In the genomic region with DNA sequence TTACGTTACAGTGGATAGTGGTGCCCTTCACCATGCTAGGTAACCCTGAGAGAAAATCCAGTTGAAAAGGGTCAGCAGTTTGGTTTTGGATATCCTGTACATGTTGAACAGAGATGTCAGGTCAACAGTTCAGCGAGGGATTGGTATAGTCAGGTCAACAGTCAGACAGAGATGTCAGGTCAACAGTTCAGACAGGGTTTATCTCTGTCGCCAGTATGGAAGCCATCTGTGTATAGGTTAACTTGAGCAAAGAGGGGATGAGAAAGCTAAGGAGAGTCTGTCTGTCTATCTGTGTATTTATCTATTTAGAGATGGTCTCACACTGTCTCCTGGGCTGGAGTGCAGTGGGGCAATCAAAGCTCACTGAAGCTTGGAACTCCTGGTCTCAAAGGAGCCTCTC, we compare ENCODE assay signal across 30 cellular contexts. TPM values are rescaled to one million over a fixed set of nuclear protein-coding genes. Genes with fewer than 3 reads are reported as not detected.
A peak's percentile ranks its signal among the peaks of the same experiment; 100 is the strongest.
DNase-seq lines count a peak whose midpoint lies in the region; ATAC-seq, FAIRE-seq and TF ChIP-seq lines count a peak whose summit lies in the region.
"Had no signal": no experiment of that assay in that cellular context is flagged by ENCODE, and none has a peak within 500 bp of the region (broad histone marks: within the 10 kb centered on the region; RNA-seq: fewer than 3 reads in every experiment).

No MANE protein-coding gene starts in this region.

- H3K79me2 ChIP-seq in K562 (ENCODE audit: control insufficient read depth, insufficient read depth, low read length), result no peaks in the 10 kb centered on the region
- H3K79me2 ChIP-seq in endothelial cell of umbilical vein (ENCODE audit: control insufficient read depth, insufficient read depth, low read length), result no peaks in the 10 kb centered on the region
- H3K79me2 ChIP-seq in neural progenitor cell (ENCODE audit: low read depth), result no peaks in the 10 kb centered on the region

- peak overlapping the region; percentile 39 for H3K4me3 Mint-ChIP-seq in neural progenitor cell
- H3K4me3 Mint-ChIP-seq in activated T-helper 2 cell treated with anti-CD3 and anti-CD28 coated beads, Interferon-gamma antibody, Interleukin-2, Interleukin-4, amounts not matched to agents 10 μg/mL and 5 μg/mL and 100 μg/mL, durations not matched to agents 14 hours and 24 hours and 36 hours (ENCODE audit: low read depth), result no peak overlapping the region
- H3K4me3 Mint-ChIP-seq: CD14-positive monocyte; CD4-positive, alpha-beta memory T cell; CD4-positive, CD25-positive, alpha-beta regulatory T cell; CD8-positive, alpha-beta memory T cell had no signal

- CTCF ChIA-PET in K562 (lab: Yijun Ruan, JAX; ENCODE audit: low intra/inter-chr PET ratio) (no interaction called here), endothelial cell of umbilical vein (lab: Charles Lee) (interaction anchor here (1.1 kb wide), 1 partner anchor 20 kb away, joined by 3 read pairs; no protein-coding TSS in a partner anchor)

- POLR2A ChIA-PET in K562 (lab: Yijun Ruan, JAX) (interaction anchor here (0.6 to 1.2 kb wide), 7 partner anchors 8 to 928 kb away, joined by 3 to 4 read pairs (median 3); a partner anchor contains a TSS), endothelial cell of umbilical vein (lab: Charles Lee) (no interaction called here)

- H3K36me3 Mint-ChIP-seq in neural progenitor cell, result peaks cover 28% of the 10 kb centered on the region
- H3K36me3 Mint-ChIP-seq in activated T-helper 2 cell treated with anti-CD3 and anti-CD28 coated beads, Interferon-gamma antibody, Interleukin-2, Interleukin-4, amounts not matched to agents 10 μg/mL and 5 μg/mL and 100 μg/mL, durations not matched to agents 14 hours and 24 hours and 36 hours (ENCODE audit: low read depth), result peaks cover 66% of the 10 kb centered on the region

- H3K9me1 ChIP-seq in K562 (ENCODE audit: control insufficient read depth, insufficient read depth, low read length) (no peaks in the 10 kb centered on the region), endothelial cell of umbilical vein (replicated peaks; ENCODE audit: control insufficient read depth, extremely low read depth, insufficient read depth, low read length) (no peaks in the 10 kb centered on the region)

- WGBS in K562 (ENCODE audit: insufficient coverage, low coverage, missing lambda C conversion rate), result 44% methylated on average over 3 of the region's 3 CpGs
- WGBS in psoas muscle, 3 donors, result 94 to 98% (median 95%) methylated on average over 3 of the region's 3 CpGs

- H2AFZ ChIP-seq in K562 (ENCODE audit: low read depth, low read length) (no peak overlapping the region), endothelial cell of umbilical vein (ENCODE audit: low read depth, low read length) (no peak overlapping the region), neural progenitor cell (replicated peaks) (no peak overlapping the region)

- in situ Hi-C loops in K562 (cut with MboI), result no loop called here

- intact Hi-C loops in K562 (cut with micrococcal nuclease), result no loop called here
- intact Hi-C loops in endothelial cell of umbilical vein (cut with micrococcal nuclease), result no loop called here
- intact Hi-C loops in activated T-helper 2 cell treated with anti-CD3 and anti-CD28 coated beads, Interferon-gamma antibody, Interleukin-2, Interleukin-4, amounts not matched to agents 10 μg/mL and 5 μg/mL and 100 μg/mL, durations not matched to agents 14 hours and 24 hours and 36 hours (cut with micrococcal nuclease), result no loop called here
- intact Hi-C loops in psoas muscle (cut with DNase I), result no loop called here

- peak in 2 of 4 experiments; percentile 34 to 40 for DNase-seq in K562 (ENCODE audit: extremely low read depth in 1 of 4, low spot score in 3 of 4)
- DNase-seq in endothelial cell of umbilical vein (ENCODE audit: low read depth, low spot score), result no peak
- DNase-seq in neural progenitor cell (ENCODE audit: low spot score), result no peak
- DNase-seq in activated T-helper 2 cell treated with anti-CD3 and anti-CD28 coated beads, Interferon-gamma antibody, Interleukin-2, Interleukin-4, amounts not matched to agents 10 μg/mL and 5 μg/mL and 100 μg/mL, durations not matched to agents 14 hours and 24 hours and 36 hours (ENCODE audit: low spot score), result no peak
- DNase-seq in psoas muscle, result no peak
- DNase-seq in ureter (ENCODE audit: low spot score), result no peak
- DNase-seq in iPS-NIHi7 (ENCODE audit: extremely low spot score), result no peak
- DNase-seq: 8988T; ACHN; BE2C; C1 segment of cervical spinal cord; CD4-positive, alpha-beta memory T cell; CD4-positive, CD25-positive, alpha-beta regulatory T cell; CD8-positive, alpha-beta memory T cell; COR-L47; DMS 273 treated with DMSO at 0.1 percent for 48 hours; DMS153; DMS53; DMS79; DND-41; EL; GDM1 had no signal

- no peak overlapping the region for H3K27ac ChIP-seq in K562 (ENCODE audit: extremely low read depth, low read depth, low read length)
- H3K27ac ChIP-seq in endothelial cell of umbilical vein (ENCODE audit: insufficient read depth, low read depth, low read length), result no peak overlapping the region
- no peak overlapping the region for H3K27ac ChIP-seq in neural progenitor cell
- no peak overlapping the region for H3K27ac ChIP-seq in psoas muscle
- H3K27ac ChIP-seq: BLaER1 had no signal

- H3K4me2 ChIP-seq in K562 (ENCODE audit: insufficient read depth, low read length), result no peak overlapping the region
- no peak overlapping the region for H3K4me2 ChIP-seq in endothelial cell of umbilical vein (ENCODE audit: insufficient read depth, low read length)
- H3K4me2 ChIP-seq in neural progenitor cell, result no peak overlapping the region
- H3K4me2 ChIP-seq: BLaER1 had no signal

- H3K9me3 ChIP-seq in K562 (replicated peaks; ENCODE audit: control insufficient read depth, insufficient read depth, low read depth, low read length) (no peaks in the 10 kb centered on the region), endothelial cell of umbilical vein (replicated peaks; ENCODE audit: control insufficient read depth, insufficient read depth, low read length) (no peaks in the 10 kb centered on the region), neural progenitor cell (ENCODE audit: low read depth) (no peaks in the 10 kb centered on the region), psoas muscle (no peaks in the 10 kb centered on the region)
- H3K9me3 ChIP-seq: BE2C, BLaER1 had no signal

- TF ChIP-seq EP300 in K562 (IDR thresholded peaks at IDR 0.05; ENCODE audit: low read length), result no peak

- ATAC-seq in K562 (peak; percentile 62), psoas muscle (no peak)
- ATAC-seq: GM12878 had no signal

- no peak overlapping the region for H3K27ac Mint-ChIP-seq in neural progenitor cell
- H3K27ac Mint-ChIP-seq in activated T-helper 2 cell treated with anti-CD3 and anti-CD28 coated beads, Interferon-gamma antibody, Interleukin-2, Interleukin-4, amounts not matched to agents 10 μg/mL and 5 μg/mL and 100 μg/mL, durations not matched to agents 14 hours and 24 hours and 36 hours, result no peak overlapping the region
- H3K27ac Mint-ChIP-seq: CD4-positive, CD25-positive, alpha-beta regulatory T cell had no signal

- no TSS peak for BruUV-seq in K562 (replicated peaks; lab: Mats Ljungman, UMichigan)
- no TSS peak for BruUV-seq in endothelial cell of umbilical vein (replicated peaks; lab: Mats Ljungman, UMichigan)

- H3K36me3 ChIP-seq in K562 (ENCODE audit: control insufficient read depth, insufficient read depth, low read length), result peaks cover 81% of the 10 kb centered on the region
- peaks cover 10 to 17% of the 10 kb centered on the region in 2 experiments for H3K36me3 ChIP-seq in endothelial cell of umbilical vein (ENCODE audit: control insufficient read depth in 2 of 2, extremely low read depth in 1 of 2, insufficient read depth in 2 of 2, low read length in 2 of 2)
- peaks cover 3% of the 10 kb centered on the region for H3K36me3 ChIP-seq in neural progenitor cell
- peaks cover 2 to 96% of the 10 kb centered on the region in 2 donors for H3K36me3 ChIP-seq in psoas muscle (ENCODE audit: insufficient read depth in 1 of 2, low read depth in 1 of 2)
- H3K36me3 ChIP-seq: BE2C had no signal

- H3K4me1 Mint-ChIP-seq in neural progenitor cell, result no peaks in the 10 kb centered on the region
- no peaks in the 10 kb centered on the region for H3K4me1 Mint-ChIP-seq in activated T-helper 2 cell treated with anti-CD3 and anti-CD28 coated beads, Interferon-gamma antibody, Interleukin-2, Interleukin-4, amounts not matched to agents 10 μg/mL and 5 μg/mL and 100 μg/mL, durations not matched to agents 14 hours and 24 hours and 36 hours (ENCODE audit: low read depth)
- H3K4me1 Mint-ChIP-seq: CD14-positive monocyte; CD8-positive, alpha-beta memory T cell had no signal

- H3K4me1 ChIP-seq in K562 (replicated peaks in 1 of 2; ENCODE audit: control insufficient read depth in 2 of 2, insufficient read depth in 2 of 2, low read length in 2 of 2), result 0 out of 5 replicates have a peak, but pooled peaks cover 0 to 3% of the 10 kb centered on the region in 2 experiments
- no peaks in the 10 kb centered on the region for H3K4me1 ChIP-seq in endothelial cell of umbilical vein (ENCODE audit: control insufficient read depth, extremely low read depth, insufficient read depth, low read length)
- H3K4me1 ChIP-seq in neural progenitor cell, result no peaks in the 10 kb centered on the region
- no peaks in the 10 kb centered on the region for H3K4me1 ChIP-seq in psoas muscle
- H3K4me1 ChIP-seq: BE2C had no signal

- H3K27me3 ChIP-seq in K562 (ENCODE audit: control insufficient read depth in 2 of 2, insufficient read depth in 2 of 2, low read length in 2 of 2), result no peaks in the 10 kb centered on the region
- H3K27me3 ChIP-seq in endothelial cell of umbilical vein (ENCODE audit: control insufficient read depth in 2 of 2, insufficient read depth in 2 of 2, low read length in 2 of 2), result no peaks in the 10 kb centered on the region
- no peaks in the 10 kb centered on the region for H3K27me3 ChIP-seq in neural progenitor cell
- H3K27me3 ChIP-seq in psoas muscle (ENCODE audit: insufficient read depth in 3 of 3, low read length in 2 of 3), result no peaks in the 10 kb centered on the region
- H3K27me3 ChIP-seq: BE2C, BLaER1 had no signal

- H3F3A ChIP-seq in neural progenitor cell (ENCODE audit: low read depth), result peaks cover 4% of the 10 kb centered on the region

- TF ChIP-seq POLR2A in K562 (conservative IDR thresholded peaks at IDR 0.05), result no peak
- no peak for TF ChIP-seq POLR2A in endothelial cell of umbilical vein (IDR thresholded peaks at IDR 0.05; ENCODE audit: low read depth, low read length)

- no peak overlapping the region for H3K9ac ChIP-seq in K562 (ENCODE audit: insufficient read depth in 1 of 2, low read depth in 2 of 2, low read length in 2 of 2)
- no peak overlapping the region for H3K9ac ChIP-seq in endothelial cell of umbilical vein (replicated peaks; ENCODE audit: extremely low read depth, insufficient read depth, low read length)
- H3K9ac ChIP-seq in neural progenitor cell, result no peak overlapping the region
- H3K9ac ChIP-seq: BLaER1 had no signal

- dilution Hi-C loops in endothelial cell of umbilical vein (cut with MboI; ENCODE audit: extremely low pct_ligation_motif_present, low sequenced_read_pairs), result no loop called here

- peak; percentile 71 for FAIRE-seq in K562 (lab: Jason Lieb, UNC)
- peak; percentile 46 for FAIRE-seq in endothelial cell of umbilical vein (lab: Jason Lieb, UNC)
- FAIRE-seq: A204.1, GM12878, GM12892, GM18507 had no signal

- peaks cover 5% of the 10 kb centered on the region for H3K27me3 Mint-ChIP-seq in neural progenitor cell (ENCODE audit: insufficient read depth, low read depth)
- H3K27me3 Mint-ChIP-seq in activated T-helper 2 cell treated with anti-CD3 and anti-CD28 coated beads, Interferon-gamma antibody, Interleukin-2, Interleukin-4, amounts not matched to agents 10 μg/mL and 5 μg/mL and 100 μg/mL, durations not matched to agents 14 hours and 24 hours and 36 hours (ENCODE audit: low read depth), result no peaks in the 10 kb centered on the region
- H3K27me3 Mint-ChIP-seq: CD4-positive, alpha-beta memory T cell; CD4-positive, CD25-positive, alpha-beta regulatory T cell; CD8-positive, alpha-beta memory T cell had no signal

- no peaks in the 10 kb centered on the region for H4K20me1 ChIP-seq in K562 (replicated peaks; ENCODE audit: control insufficient read depth, insufficient read depth, low read length)
- no peaks in the 10 kb centered on the region for H4K20me1 ChIP-seq in endothelial cell of umbilical vein (replicated peaks; ENCODE audit: control insufficient read depth, extremely low read depth, insufficient read depth, low read length)
- H4K20me1 ChIP-seq in neural progenitor cell (ENCODE audit: low read depth), result no peaks in the 10 kb centered on the region
- H4K20me1 ChIP-seq: BLaER1 had no signal

- no peaks in the 10 kb centered on the region for H3K9me3 Mint-ChIP-seq in neural progenitor cell
- no peaks in the 10 kb centered on the region for H3K9me3 Mint-ChIP-seq in activated T-helper 2 cell treated with anti-CD3 and anti-CD28 coated beads, Interferon-gamma antibody, Interleukin-2, Interleukin-4, amounts not matched to agents 10 μg/mL and 5 μg/mL and 100 μg/mL, durations not matched to agents 14 hours and 24 hours and 36 hours
- H3K9me3 Mint-ChIP-seq: CD14-positive monocyte; CD4-positive, alpha-beta memory T cell; CD4-positive, CD25-positive, alpha-beta regulatory T cell; CD8-positive, alpha-beta memory T cell had no signal

- no peak for TF ChIP-seq RAD21 in K562 (CRISPR knock-in tag; conservative IDR thresholded peaks at IDR 0.05 in 1 of 2, IDR thresholded peaks at IDR 0.05 in 1 of 2)

- H3K4me3 ChIP-seq in K562, result no peak overlapping the region
- no peak overlapping the region for H3K4me3 ChIP-seq in endothelial cell of umbilical vein (replicated peaks in 1 of 3; ENCODE audit: insufficient read depth in 1 of 3, low read depth in 1 of 3, low read length in 3 of 3)
- no peak overlapping the region for H3K4me3 ChIP-seq in neural progenitor cell
- no peak overlapping the region for H3K4me3 ChIP-seq in psoas muscle
- H3K4me3 ChIP-seq: BLaER1, GM12878 had no signal

- no peak for TF ChIP-seq CTCF in K562 (IDR thresholded peaks at IDR 0.05 in 2 of 3, conservative IDR thresholded peaks at IDR 0.05 in 1 of 3; ENCODE audit: insufficient read depth in 2 of 3, low read depth in 1 of 3, low read length in 3 of 3)
- no peak for TF ChIP-seq CTCF in endothelial cell of umbilical vein (IDR thresholded peaks at IDR 0.05; ENCODE audit: extremely low read depth in 1 of 2, insufficient read depth in 1 of 2, low read depth in 1 of 2, low read length in 2 of 2)
- no peak for TF ChIP-seq CTCF in neural progenitor cell (IDR thresholded peaks at IDR 0.05)
- TF ChIP-seq CTCF in psoas muscle (IDR thresholded peaks at IDR 0.05), result no peak

RNA-seq across cellular contexts. Expression of a gene that starts 17.7 kb away (rescaled TPM):
- total RNA-seq in K562 (2011; cell fraction: chromatin; rRNA removed; ENCODE audit: low replicate concordance), result 193 and 199 TPM in 2 replicates
- total RNA-seq in K562 (2011; cell fraction: nucleolus; rRNA removed), result 118 TPM in 2 replicates
- total RNA-seq in K562 (2011; cell fraction: nucleoplasm; rRNA removed), result 160 and 187 TPM in 2 replicates
- total RNA-seq in K562 (2014; rRNA removed) (40.8 and 45.3 TPM in 2 replicates), K562 (2014; rRNA removed; fragmentation: Illumina TruSeq; extraction: Trizol) (49.6 and 51.4 TPM in 2 replicates), K562 (2015; rRNA removed; fragmentation: Illumina TruSeq; extraction: Trizol) (46.8 and 47.4 TPM in 2 replicates), K562 (2021) (55.0 and 60.4 TPM in 2 replicates), endothelial cell of umbilical vein (60.3 and 70.7 TPM in 2 replicates), neural progenitor cell (ENCODE audit: low replicate concordance) (30.5 and 43.0 TPM in 2 replicates), psoas muscle (10 to 100 TPM; 14.1 to 25.8 (median 21.4) TPM), ureter (59.7 TPM)
- polyA plus RNA-seq in K562 (2011; rRNA removed) (34.8 and 39.8 TPM in 2 replicates), K562 (2014; fragmentation: Illumina TruSeq; extraction: Trizol) (41.8 and 50.3 TPM in 2 replicates), K562 (2014; fragmentation: Nextera tagmentation; extraction: Ambion mirVana) (10 to 100 TPM; 33.3 to 44.3 TPM), K562 (2014; rRNA removed) (38.3 and 42.1 TPM in 2 replicates), endothelial cell of umbilical vein (44.3 and 51.3 TPM in 2 replicates), psoas muscle (10 to 100 TPM; 15.8 to 40.6 (median 23.3) TPM)
- polyA plus RNA-seq in K562 (2011; cell fraction: cytosol; rRNA removed), result 30.4 and 33.9 TPM in 2 replicates
- 36.1 and 38.4 TPM in 2 replicates for polyA plus RNA-seq in K562 (2011; cell fraction: nucleus; rRNA removed)
- polyA plus RNA-seq in K562 (2012), result 30.7 and 44.5 TPM in 2 replicates
- polyA minus RNA-seq in K562 (2011; rRNA and poly(A)+ RNA removed), result 75.8 and 89.1 TPM in 2 replicates
- polyA minus RNA-seq in K562 (2011; cell fraction: cytosol; rRNA and poly(A)+ RNA removed), result 23.4 and 26.7 TPM in 2 replicates
- 39.3 and 68.4 TPM in 2 replicates for polyA minus RNA-seq in K562 (2011; cell fraction: nucleus; rRNA and poly(A)+ RNA removed)
- polyA plus RNA-seq in endothelial cell of umbilical vein (2011; cell fraction: cytosol; rRNA removed), result 35.8 and 37.8 TPM in 2 replicates
- polyA plus RNA-seq in endothelial cell of umbilical vein (2011; cell fraction: nucleus; rRNA removed), result 123 and 162 TPM in 2 replicates
- 51.7 and 53.6 TPM in 2 replicates for polyA plus RNA-seq in endothelial cell of umbilical vein (2012)
- polyA minus RNA-seq in endothelial cell of umbilical vein, result 73.8 and 82.5 TPM in 2 replicates
- 14.1 TPM for polyA minus RNA-seq in endothelial cell of umbilical vein (2011; cell fraction: cytosol; rRNA and poly(A)+ RNA removed)
- polyA minus RNA-seq in endothelial cell of umbilical vein (2011; cell fraction: nucleus; rRNA and poly(A)+ RNA removed), result 57.1 and 73.2 TPM in 2 replicates
- total RNA-seq in activated T-helper 2 cell treated with anti-CD3 and anti-CD28 coated beads, Interferon-gamma antibody, Interleukin-2, Interleukin-4, amounts not matched to agents 10 μg/mL and 5 μg/mL and 100 μg/mL, durations not matched to agents 14 hours and 24 hours and 36 hours, result 56.2 and 57.3 TPM in 2 replicates

RNA-seq across cellular contexts. Expression of a gene that starts 22.4 kb away (rescaled TPM):
- 381 and 607 TPM in 2 replicates for total RNA-seq in K562 (2011; cell fraction: chromatin; rRNA removed; ENCODE audit: low replicate concordance)
- total RNA-seq in K562 (2011; cell fraction: nucleolus; rRNA removed), result 219 and 264 TPM in 2 replicates
- 460 and 546 TPM in 2 replicates for total RNA-seq in K562 (2011; cell fraction: nucleoplasm; rRNA removed)
- total RNA-seq in K562 (2014; rRNA removed), result 965 and 1,011 TPM in 2 replicates
- total RNA-seq in K562 (2014; rRNA removed; fragmentation: Illumina TruSeq; extraction: Trizol), result 866 and 959 TPM in 2 replicates
- total RNA-seq in K562 (2015; rRNA removed; fragmentation: Illumina TruSeq; extraction: Trizol), result 983 and 1,131 TPM in 2 replicates
- 972 and 1,007 TPM in 2 replicates for total RNA-seq in K562 (2021)
- polyA plus RNA-seq in K562 (2011; rRNA removed), result 370 and 462 TPM in 2 replicates
- 151 and 308 TPM in 2 replicates for polyA plus RNA-seq in K562 (2011; cell fraction: cytosol; rRNA removed)
- 496 and 1,136 TPM in 2 replicates for polyA plus RNA-seq in K562 (2011; cell fraction: nucleus; rRNA removed)
- polyA plus RNA-seq in K562 (2012), result 1,292 and 1,447 TPM in 2 replicates
- 1,354 and 1,569 TPM in 2 replicates for polyA plus RNA-seq in K562 (2014; fragmentation: Illumina TruSeq; extraction: Trizol)
- polyA plus RNA-seq in K562 (2014; fragmentation: Nextera tagmentation; extraction: Ambion mirVana), result 1,000 to 10,000 TPM in 1 of 2 experiments, 100 to 1,000 TPM in 1; 805 to 1,140 TPM
- 577 and 603 TPM in 2 replicates for polyA plus RNA-seq in K562 (2014; rRNA removed)
- polyA minus RNA-seq in K562 (2011; rRNA and poly(A)+ RNA removed), result 169 and 229 TPM in 2 replicates
- 143 and 214 TPM in 2 replicates for polyA minus RNA-seq in K562 (2011; cell fraction: cytosol; rRNA and poly(A)+ RNA removed)
- 90.3 and 188 TPM in 2 replicates for polyA minus RNA-seq in K562 (2011; cell fraction: nucleus; rRNA and poly(A)+ RNA removed)
- 562 and 580 TPM in 2 replicates for total RNA-seq in endothelial cell of umbilical vein
- polyA plus RNA-seq in endothelial cell of umbilical vein, result 183 and 240 TPM in 2 replicates
- 388 and 410 TPM in 2 replicates for polyA plus RNA-seq in endothelial cell of umbilical vein (2011; cell fraction: cytosol; rRNA removed)
- 330 and 421 TPM in 2 replicates for polyA plus RNA-seq in endothelial cell of umbilical vein (2011; cell fraction: nucleus; rRNA removed)
- 258 and 540 TPM in 2 replicates for polyA plus RNA-seq in endothelial cell of umbilical vein (2012)
- 87.6 and 88.7 TPM in 2 replicates for polyA minus RNA-seq in endothelial cell of umbilical vein
- polyA minus RNA-seq in endothelial cell of umbilical vein (2011; cell fraction: cytosol; rRNA and poly(A)+ RNA removed), result 144 TPM
- 95.4 and 119 TPM in 2 replicates for polyA minus RNA-seq in endothelial cell of umbilical vein (2011; cell fraction: nucleus; rRNA and poly(A)+ RNA removed)
- total RNA-seq in neural progenitor cell (ENCODE audit: low replicate concordance), result 831 and 964 TPM in 2 replicates
- total RNA-seq in activated T-helper 2 cell treated with anti-CD3 and anti-CD28 coated beads, Interferon-gamma antibody, Interleukin-2, Interleukin-4, amounts not matched to agents 10 μg/mL and 5 μg/mL and 100 μg/mL, durations not matched to agents 14 hours and 24 hours and 36 hours, result 579 and 591 TPM in 2 replicates
- 100 to 1,000 TPM in 3 of 4 donors, 10 to 100 TPM in 1; 95.4 to 157 (median 135) TPM for total RNA-seq in psoas muscle
- polyA plus RNA-seq in psoas muscle, result 100 to 1,000 TPM; 103 to 136 (median 128) TPM
- 400 TPM for total RNA-seq in ureter

RNA-seq across cellular contexts. Expression of a gene that starts 39.3 kb away (rescaled TPM):
- total RNA-seq in K562 (2011; cell fraction: chromatin; rRNA removed; ENCODE audit: low replicate concordance), result 0.51 and 0.97 TPM in 2 replicates
- 0.53 and 0.67 TPM in 2 replicates for total RNA-seq in K562 (2011; cell fraction: nucleolus; rRNA removed)
- 0.81 and 1.5 TPM in 2 replicates for total RNA-seq in K562 (2011; cell fraction: nucleoplasm; rRNA removed)
- total RNA-seq in K562 (2014; rRNA removed) (3.1 and 3.8 TPM in 2 replicates), K562 (2014; rRNA removed; fragmentation: Illumina TruSeq; extraction: Trizol) (4.3 and 4.5 TPM in 2 replicates), K562 (2015; rRNA removed; fragmentation: Illumina TruSeq; extraction: Trizol) (4.5 and 5.4 TPM in 2 replicates), K562 (2021) (5.1 TPM in 2 replicates), endothelial cell of umbilical vein (not detected in 2 replicates), neural progenitor cell (ENCODE audit: low replicate concordance) (1,311 and 1,384 TPM in 2 replicates), psoas muscle (not detected), ureter (not detected)
- polyA plus RNA-seq in K562 (2011; rRNA removed) (0.26 and 5.2 TPM in 2 replicates), K562 (2014; fragmentation: Illumina TruSeq; extraction: Trizol) (3.5 and 3.9 TPM in 2 replicates), K562 (2014; fragmentation: Nextera tagmentation; extraction: Ambion mirVana) (1 to 10 TPM in 1 of 2 experiments, under 1 TPM in 1; 0.80 to 1.0 TPM), K562 (2014; rRNA removed) (2.4 and 3.2 TPM in 2 replicates), endothelial cell of umbilical vein (0.10 and 0.11 TPM in 2 replicates), psoas muscle (not detected)
- 0.25 and 1.9 TPM in 2 replicates for polyA plus RNA-seq in K562 (2011; cell fraction: cytosol; rRNA removed)
- 0.15 and 1.7 TPM in 2 replicates for polyA plus RNA-seq in K562 (2011; cell fraction: nucleus; rRNA removed)
- polyA plus RNA-seq in K562 (2012), result 0.24 and 1.0 TPM in 2 replicates
- polyA minus RNA-seq in K562 (2011; rRNA and poly(A)+ RNA removed), result 0.69 and 13.6 TPM in 2 replicates
- 0.36 and 6.4 TPM in 2 replicates for polyA minus RNA-seq in K562 (2011; cell fraction: cytosol; rRNA and poly(A)+ RNA removed)
- 0.11 and 0.81 TPM in 2 replicates for polyA minus RNA-seq in K562 (2011; cell fraction: nucleus; rRNA and poly(A)+ RNA removed)
- polyA plus RNA-seq in endothelial cell of umbilical vein (2011; cell fraction: cytosol; rRNA removed), result 0.01 TPM in 1 of 2 replicates, not detected in the other
- not detected in 2 replicates for polyA plus RNA-seq in endothelial cell of umbilical vein (2011; cell fraction: nucleus; rRNA removed)
- polyA plus RNA-seq in endothelial cell of umbilical vein (2012), result not detected in 2 replicates
- polyA minus RNA-seq in endothelial cell of umbilical vein, result not detected in 2 replicates
- polyA minus RNA-seq in endothelial cell of umbilical vein (2011; cell fraction: cytosol; rRNA and poly(A)+ RNA removed), result not detected
- polyA minus RNA-seq in endothelial cell of umbilical vein (2011; cell fraction: nucleus; rRNA and poly(A)+ RNA removed), result not detected in 2 replicates
- total RNA-seq in activated T-helper 2 cell treated with anti-CD3 and anti-CD28 coated beads, Interferon-gamma antibody, Interleukin-2, Interleukin-4, amounts not matched to agents 10 μg/mL and 5 μg/mL and 100 μg/mL, durations not matched to agents 14 hours and 24 hours and 36 hours, result not detected in 2 replicates
- total RNA-seq: CD4-positive, alpha-beta memory T cell; CD4-positive, CD25-positive, alpha-beta regulatory T cell; CD8-positive, alpha-beta memory T cell; Daoy had no signal
- polyA plus RNA-seq: AG04450; CD14-positive monocyte; CD4-positive, alpha-beta memory T cell; CD4-positive, CD25-positive, alpha-beta regulatory T cell; CD8-positive, alpha-beta memory T cell had no signal

Comparison
In these comparisons a context has a peak if more than half of its experiments do, and no peak if none do; other contexts are left out.
1. RNA of a gene that starts 39.3 kb away (total RNA-seq): 1,311 to 1,384 TPM in neural progenitor cell; 0.51 to 5.4 TPM in K562, not detected in endothelial cell of umbilical vein, not detected in activated T-helper 2 cell treated with anti-CD3 and anti-CD28 coated beads, Interferon-gamma antibody, Interleukin-2, Interleukin-4, amounts not matched to agents 10 μg/mL and 5 μg/mL and 100 μg/mL, durations not matched to agents 14 hours and 24 hours and 36 hours, not detected in psoas muscle and not detected in ureter (single experiment); every median in the first group is over 100 times any median in the second.